ENCODE assay signal across 20 cellular contexts in the genomic region with DNA sequence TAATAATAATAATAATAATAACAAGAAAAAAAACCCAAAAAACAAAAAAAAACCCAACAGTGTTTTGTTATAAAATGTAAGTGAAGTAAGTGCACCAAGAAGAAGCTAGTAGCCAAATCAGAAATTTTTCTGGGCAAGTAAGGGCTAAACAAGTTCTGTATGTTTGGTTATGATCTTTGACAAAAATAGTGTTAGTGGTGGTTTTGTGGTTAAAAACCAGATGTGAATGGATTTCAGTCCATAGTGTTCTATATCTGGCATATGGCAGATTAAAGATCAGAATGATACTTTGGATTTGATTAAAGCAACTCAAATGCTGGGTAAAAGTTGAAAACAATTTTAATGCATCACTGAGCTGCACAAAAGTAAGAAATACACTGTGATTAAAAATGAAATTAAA.
DNase-seq lines count a peak whose midpoint lies in the region; ATAC-seq, FAIRE-seq and TF ChIP-seq lines count a peak whose summit lies in the region.
"Had no signal": no experiment of that assay in that cellular context is flagged by ENCODE, and none has a peak within 500 bp of the region (broad histone marks: within the 10 kb centered on the region; RNA-seq: fewer than 3 reads in every experiment).

No MANE protein-coding gene starts in this region.

- H3K4me1 ChIP-seq in BLaER1 treated with 17β-estradiol and CSF1 and Interleukin-3, amounts not matched to agents 10 nM and 100 nM = peaks cover 7 to 59% (median 34%) of the 10 kb centered on the region in 10 experiments; a peak in 18 of 20 replicates
- peaks cover 24% of the 10 kb centered on the region for H3K4me1 ChIP-seq in MM.1S (ENCODE audit: low read length)

- H3K79me2 ChIP-seq in MM.1S (ENCODE audit: low read length) = no peaks in the 10 kb centered on the region

- no peak overlapping the region for H3K27ac ChIP-seq in BLaER1 treated with 17β-estradiol and CSF1 and Interleukin-3, amounts not matched to agents 10 nM and 100 nM
- no peak overlapping the region for H3K27ac ChIP-seq in MM.1S (ENCODE audit: low read length)
- H3K27ac ChIP-seq: GM23248, HL-60 had no signal

- no peaks in the 10 kb centered on the region for H3K36me3 ChIP-seq in BLaER1 treated with 17β-estradiol and CSF1 and Interleukin-3, amounts not matched to agents 10 nM and 100 nM
- no peaks in the 10 kb centered on the region for H3K36me3 ChIP-seq in MM.1S (replicated peaks; ENCODE audit: insufficient read depth, low read length)

- peak overlapping the region in 9 of 11 experiments; percentile 48 to 73 (median 64); a peak in 19 of 22 replicates for H3K4me2 ChIP-seq in BLaER1 treated with 17β-estradiol and CSF1 and Interleukin-3, amounts not matched to agents 10 nM and 100 nM
- peak overlapping the region; percentile 40; the same call in 1 of the 2 replicates for H3K4me2 ChIP-seq in MM.1S (ENCODE audit: low read depth, low read length)

- no peak overlapping the region for H2AFZ ChIP-seq in MM.1S (ENCODE audit: low read length)
- H2AFZ ChIP-seq: GM23248 had no signal

- no peak for TF ChIP-seq CTCF in MM.1S (IDR thresholded peaks at IDR 0.05; ENCODE audit: low read length)
- TF ChIP-seq CTCF in WTC11 (IDR thresholded peaks at IDR 0.05) = no peak

- H3K4me1 Mint-ChIP-seq in WTC11 = peaks cover 47% of the 10 kb centered on the region

- H4K20me1 ChIP-seq in BLaER1 treated with 17β-estradiol and CSF1 and Interleukin-3, amounts not matched to agents 10 nM and 100 nM = no peaks in the 10 kb centered on the region
- no peaks in the 10 kb centered on the region for H4K20me1 ChIP-seq in MM.1S (ENCODE audit: insufficient read depth, low read length)

- H3K27me3 ChIP-seq in BLaER1 treated with 17β-estradiol and CSF1 and Interleukin-3, amounts not matched to agents 10 nM and 100 nM = peaks cover 0 to 11% (median 0%) of the 10 kb centered on the region in 11 experiments; a peak in 1 of 22 replicates
- H3K27me3 ChIP-seq in MM.1S (replicated peaks; ENCODE audit: insufficient read depth, low read length) = no peaks in the 10 kb centered on the region; the same call in 1 of the 2 replicates

- H3K4me3 Mint-ChIP-seq in WTC11 = no peak overlapping the region
- H3K4me3 Mint-ChIP-seq: CD4-positive, alpha-beta T cell had no signal

- ATAC-seq in HG02884 (IDR thresholded peaks at IDR 0.05; ENCODE audit: unreplicated experiment) = peak; percentile 43
- ATAC-seq in WTC11 = no peak
- ATAC-seq in Right ventricle myocardium superior (ENCODE audit: poor library complexity) = no peak
- ATAC-seq in GM21619 (IDR thresholded peaks at IDR 0.05; ENCODE audit: unreplicated experiment) = no peak
- ATAC-seq: HCT116 had no signal

- peaks cover 0 to 7% (median 0%) of the 10 kb centered on the region in 11 experiments; a peak in 3 of 22 replicates for H3K9me3 ChIP-seq in BLaER1 treated with 17β-estradiol and CSF1 and Interleukin-3, amounts not matched to agents 10 nM and 100 nM (replicated peaks in 1 of 11)
- no peaks in the 10 kb centered on the region for H3K9me3 ChIP-seq in MM.1S (replicated peaks; ENCODE audit: insufficient read depth, low read length)

- POLR2A ChIA-PET in WTC11 (lab: Charles Lee) = no interaction called here

- intact Hi-C loops in Right ventricle myocardium superior (cut with DNase I) = no loop called here

- no peaks in the 10 kb centered on the region for H3K36me3 Mint-ChIP-seq in WTC11

- H3K9me2 ChIP-seq in MM.1S (replicated peaks; ENCODE audit: insufficient read depth, low read length) = no peaks in the 10 kb centered on the region

- peak; percentile 54 for DNase-seq in MM.1S
- DNase-seq in WTC11 (ENCODE audit: low spot score) = no peak
- DNase-seq in Right ventricle myocardium superior = no peak
- no peak for DNase-seq in T-helper 9 cell
- DNase-seq in RCC 7860 (ENCODE audit: low spot score) = no peak
- DNase-seq: 8988T; AML-193; C1 segment of cervical spinal cord; Calu3; CD4-positive, alpha-beta T cell; DMS 273 treated with DMSO at 0.1 percent for 48 hours; DMS79; GM23248 had no signal

- no peak for FAIRE-seq in RCC 7860 (lab: Jason Lieb, UNC)
- FAIRE-seq: GM12892, H54 had no signal

- no peaks in the 10 kb centered on the region for H3K27me3 Mint-ChIP-seq in WTC11 (ENCODE audit: low read depth)
- H3K27me3 Mint-ChIP-seq: CD4-positive, alpha-beta T cell had no signal

- peaks cover 4% of the 10 kb centered on the region; the same call in 1 of the 2 replicates for H3F3A ChIP-seq in MM.1S (ENCODE audit: insufficient read depth, low read length)

- H3K27ac Mint-ChIP-seq in WTC11 = no peak overlapping the region
- H3K27ac Mint-ChIP-seq: CD4-positive, alpha-beta T cell had no signal

- CTCF ChIA-PET in WTC11 (lab: Charles Lee) = interaction anchor here (0.6 to 1.0 kb wide), 2 partner anchors 422 to 1798 kb away, joined by 3 read pairs; no protein-coding TSS in a partner anchor

- H3K9ac ChIP-seq in BLaER1 treated with 17β-estradiol and CSF1 and Interleukin-3, amounts not matched to agents 10 nM and 100 nM = no peak overlapping the region
- no peak overlapping the region for H3K9ac ChIP-seq in MM.1S (ENCODE audit: low read length)
- H3K9ac ChIP-seq: GM23248 had no signal

- H3K9me3 Mint-ChIP-seq in WTC11 = peaks cover 7% of the 10 kb centered on the region
- H3K9me3 Mint-ChIP-seq: CD4-positive, alpha-beta T cell had no signal

- no peak overlapping the region for H3K4me3 ChIP-seq in BLaER1 treated with 17β-estradiol and CSF1 and Interleukin-3, amounts not matched to agents 10 nM and 100 nM
- H3K4me3 ChIP-seq in MM.1S (ENCODE audit: low read length) = no peak overlapping the region
- H3K4me3 ChIP-seq: GM23248 had no signal

TF ChIP-seq in WTC11, 78 proteins besides CTCF, POLR2A, EP300 and RAD21:
- TF ChIP-seq, protein P1, sequence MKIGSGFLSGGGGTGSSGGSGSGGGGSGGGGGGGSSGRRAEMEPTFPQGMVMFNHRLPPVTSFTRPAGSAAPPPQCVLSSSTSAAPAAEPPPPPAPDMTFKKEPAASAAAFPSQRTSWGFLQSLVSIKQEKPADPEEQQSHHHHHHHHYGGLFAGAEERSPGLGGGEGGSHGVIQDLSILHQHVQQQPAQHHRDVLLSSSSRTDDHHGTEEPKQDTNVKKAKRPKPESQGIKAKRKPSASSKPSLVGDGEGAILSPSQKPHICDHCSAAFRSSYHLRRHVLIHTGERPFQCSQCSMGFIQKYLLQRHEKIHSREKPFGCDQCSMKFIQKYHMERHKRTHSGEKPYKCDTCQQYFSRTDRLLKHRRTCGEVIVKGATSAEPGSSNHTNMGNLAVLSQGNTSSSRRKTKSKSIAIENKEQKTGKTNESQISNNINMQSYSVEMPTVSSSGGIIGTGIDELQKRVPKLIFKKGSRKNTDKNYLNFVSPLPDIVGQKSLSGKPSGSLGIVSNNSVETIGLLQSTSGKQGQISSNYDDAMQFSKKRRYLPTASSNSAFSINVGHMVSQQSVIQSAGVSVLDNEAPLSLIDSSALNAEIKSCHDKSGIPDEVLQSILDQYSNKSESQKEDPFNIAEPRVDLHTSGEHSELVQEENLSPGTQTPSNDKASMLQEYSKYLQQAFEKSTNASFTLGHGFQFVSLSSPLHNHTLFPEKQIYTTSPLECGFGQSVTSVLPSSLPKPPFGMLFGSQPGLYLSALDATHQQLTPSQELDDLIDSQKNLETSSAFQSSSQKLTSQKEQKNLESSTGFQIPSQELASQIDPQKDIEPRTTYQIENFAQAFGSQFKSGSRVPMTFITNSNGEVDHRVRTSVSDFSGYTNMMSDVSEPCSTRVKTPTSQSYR (CRISPR knock-in tag; IDR thresholded peaks at IDR 0.05) = no peak
- no peak for TF ChIP-seq PRRX2 (CRISPR knock-in tag; IDR thresholded peaks at IDR 0.05)
- TF ChIP-seq HMGA2 (CRISPR knock-in tag; IDR thresholded peaks at IDR 0.05) = 0 out of 2 replicates have a peak, but pooled peaks have one; percentile 70
